In genomic region chr7:39621784-39622411, GRCh38 we compare ENCODE assay signal across 8 cellular contexts. TPM values are rescaled to one million over a fixed set of nuclear protein-coding genes. Genes with fewer than 3 reads are reported as not detected.
DNase-seq lines count a peak whose midpoint lies in the region; TF ChIP-seq lines count a peak whose summit lies in the region.

No MANE protein-coding gene starts in this region.

- H3K79me2 ChIP-seq in H9 (ENCODE audit: insufficient read depth, low read length), result peaks cover 22% of the 10 kb centered on the region

- H3K36me3 ChIP-seq in iPS-15b (ENCODE audit: control insufficient read depth, insufficient read depth, low read length), result no peaks in the 10 kb centered on the region

- no peak for TF ChIP-seq CTCF in Calu3 (IDR thresholded peaks at IDR 0.05; ENCODE audit: unreplicated experiment)
- TF ChIP-seq CTCF in H9 (conservative IDR thresholded peaks at IDR 0.05), result no peak

- H4K8ac ChIP-seq in H9 (replicated peaks; ENCODE audit: insufficient read length, low read depth, low read length), result no peak overlapping the region

- H3K9me3 Mint-ChIP-seq in Calu3 (ENCODE audit: low read depth, unreplicated experiment) (no peaks in the 10 kb centered on the region), H9 (no peaks in the 10 kb centered on the region)

- H3K4me3 ChIP-seq in iPS-15b (ENCODE audit: low read depth, low read length), result peak overlapping the region; percentile 91

- H3K27me3 Mint-ChIP-seq in Calu3 (ENCODE audit: unreplicated experiment) (no peaks in the 10 kb centered on the region), H9 (ENCODE audit: low read depth) (no peaks in the 10 kb centered on the region)

- H3K27me3 ChIP-seq in H9 (ENCODE audit: insufficient read depth, low read length), result no peaks in the 10 kb centered on the region
- H3K27me3 ChIP-seq in iPS-15b (ENCODE audit: control insufficient read depth, insufficient read depth, low read length), result no peaks in the 10 kb centered on the region

- H3K4me1 Mint-ChIP-seq in Calu3 (ENCODE audit: low read depth, unreplicated experiment), result peaks cover 29% of the 10 kb centered on the region
- H3K4me1 Mint-ChIP-seq in H9, result peaks cover 35% of the 10 kb centered on the region in 2 experiments

- no peak overlapping the region for H3K4ac ChIP-seq in H9 (ENCODE audit: low read depth, low read length)

- DNase-seq in Calu3 (no peak), H9 (no peak), SIG-M5 treated with dmso at 0.1 percent for 504 hours (lab: John Stamatoyannopoulos, UW; ENCODE audit: unreplicated experiment) (peak; percentile 85), HEK293T (ENCODE audit: extremely low spot score) (no peak), NCI-H510A treated with DMSO at 0.1 percent for 48 hours (lab: John Stamatoyannopoulos, UW) (no peak), AG08396 (ENCODE audit: low spot score) (no peak)
- no peak for DNase-seq in stimulated activated CD4-positive, alpha-beta T cell treated with anti-CD3 and anti-CD28 coated beads, Interleukin-1b, Interleukin-23, amount 100 ng/mL, for 48 hours

- no peak overlapping the region for H3K9ac ChIP-seq in H9 (ENCODE audit: extremely low read depth, insufficient read length, low read length)
- no peak overlapping the region for H3K9ac ChIP-seq in iPS-15b (ENCODE audit: low read depth, low read length)

- no peaks in the 10 kb centered on the region for H3K9me3 ChIP-seq in H9 (ENCODE audit: control insufficient read depth, low read depth, low read length)
- H3K9me3 ChIP-seq in iPS-15b (ENCODE audit: control insufficient read depth, insufficient read depth, low read length), result no peaks in the 10 kb centered on the region

- no peak overlapping the region for H2BK15ac ChIP-seq in H9 (ENCODE audit: low read depth, low read length)

- H4K5ac ChIP-seq in H9 (ENCODE audit: insufficient read length, low read depth, low read length), result no peak overlapping the region

- no peak overlapping the region for H3K23ac ChIP-seq in H9 (ENCODE audit: insufficient read length, low read depth, low read length)

- H3K18ac ChIP-seq in H9 (ENCODE audit: insufficient read length, low read depth, low read length), result no peak overlapping the region

- H2BK120ac ChIP-seq in H9 (ENCODE audit: low read depth, low read length, poor library complexity, severe bottlenecking), result peak overlapping the region; percentile 30

- H3K23me2 ChIP-seq in H9 (ENCODE audit: insufficient read length, low read depth, low read length, poor library complexity, severe bottlenecking), result peaks cover 10% of the 10 kb centered on the region

- peaks cover 13% of the 10 kb centered on the region for H3K79me1 ChIP-seq in H9 (ENCODE audit: insufficient read depth, low read depth, low read length, poor library complexity, severe bottlenecking)

- no peak overlapping the region for H2AK5ac ChIP-seq in H9 (ENCODE audit: insufficient read length, low read length)

- no TSS peak for BruUV-seq in Calu3 (replicated peaks; lab: Mats Ljungman, UMichigan)

- H3K4me1 ChIP-seq in H9 (ENCODE audit: insufficient read depth, low read length) (peaks cover 2% of the 10 kb centered on the region; the same call in 1 of the 2 replicates), iPS-15b (ENCODE audit: control insufficient read depth, insufficient read depth, low read length) (peaks cover 15% of the 10 kb centered on the region)

- WGBS in H9 (ENCODE audit: extremely low coverage, insufficient read length, low lambda C conversion rate), result no CpG with 5 or more reads among the region's 1 CpG

- no peak overlapping the region for H2BK20ac ChIP-seq in H9 (ENCODE audit: low read depth, low read length, poor library complexity, severe bottlenecking)

- H3K14ac ChIP-seq in H9 (ENCODE audit: insufficient read depth, low read length), result no peak overlapping the region

- POLR2A ChIA-PET in HEK293T (lab: Yijun Ruan, JAX), result interaction anchor here (0.8 to 2.0 kb wide), 7 partner anchors 10 to 111 kb away, joined by 3 to 14 read pairs (median 5); no protein-coding TSS in a partner anchor

- H2BK12ac ChIP-seq in H9 (ENCODE audit: insufficient read length, low read depth, low read length), result no peak overlapping the region

- H3K27ac Mint-ChIP-seq in Calu3 (ENCODE audit: unreplicated experiment) (no peak overlapping the region), H9 (peak overlapping the region in 1 of 3 experiments; percentile 96; a peak in 1 of 7 replicates)

- H3K27ac ChIP-seq in H9 (ENCODE audit: insufficient read length, low read depth, low read length), result no peak overlapping the region

- H3K4me2 ChIP-seq in H9 (ENCODE audit: insufficient read depth, insufficient read length, low read length), result peak overlapping the region; percentile 86

- no peak overlapping the region for H3T11ph ChIP-seq in H9 (ENCODE audit: low read length)

- no peak overlapping the region for H2AFZ ChIP-seq in H9 (ENCODE audit: low read length)

- intact Hi-C loops in Calu3 (cut with micrococcal nuclease; ENCODE audit: unreplicated experiment), result no loop called here

- CTCF ChIA-PET in Calu3 (lab: Charles Lee) (interaction anchor here (1.0 to 3.5 kb wide), 5 partner anchors 12 to 120 kb away, joined by 3 to 23 read pairs (median 5); no protein-coding TSS in a partner anchor), HEK293T (lab: Yijun Ruan, JAX) (interaction anchor here (1.2 kb wide), 1 partner anchor 41 kb away, joined by 6 read pairs; no protein-coding TSS in a partner anchor)

- H3K56ac ChIP-seq in H9 (ENCODE audit: insufficient read length, low read depth, low read length), result no peak overlapping the region

- peaks cover 35% of the 10 kb centered on the region for H3K36me3 Mint-ChIP-seq in Calu3 (ENCODE audit: insufficient read depth, unreplicated experiment)
- H3K36me3 Mint-ChIP-seq in H9 (ENCODE audit: insufficient read depth in 1 of 3, low read depth in 3 of 3), result no peaks in the 10 kb centered on the region; a peak in 1 of 7 replicates

- H3K4me3 Mint-ChIP-seq in Calu3 (ENCODE audit: low read depth, unreplicated experiment) (peak overlapping the region; percentile 81), H9 (peak overlapping the region; percentile 88 to 93)

- H4K91ac ChIP-seq in H9 (ENCODE audit: insufficient read length, low read depth, low read length), result no peak overlapping the region

- H2BK5ac ChIP-seq in H9 (ENCODE audit: insufficient read length, low read length), result no peak overlapping the region

- no peaks in the 10 kb centered on the region for H4K20me1 ChIP-seq in H9 (ENCODE audit: control insufficient read depth, insufficient read depth, insufficient read length)

TF ChIP-seq in HEK293T, 16 proteins besides CTCF, POLR2A, EP300 and RAD21:
- no peak for TF ChIP-seq FOXK2 (IDR thresholded peaks at IDR 0.05)

RNA-seq across cellular contexts. Expression of gene RALA, which starts 1.5 kb away (rescaled TPM):
- total RNA-seq in Calu3 (2022) (58.1 and 64.8 TPM in 2 replicates), H9 (2021) (54.9 and 57.5 TPM in 2 replicates)

RNA-seq across cellular contexts. Expression of gene YAE1, which starts 55.7 kb away (rescaled TPM):
- 37.0 and 39.2 TPM in 2 replicates for total RNA-seq in Calu3 (2022)
- total RNA-seq in H9 (2021), result 27.3 and 28.8 TPM in 2 replicates
